Comparison of ENCODE assay signal across 11 cellular contexts in genomic region chr10:79525049-79525710, GRCh38. TPM values are rescaled to one million over a fixed set of nuclear protein-coding genes. Genes with fewer than 3 reads are reported as not detected.
DNase-seq lines count a peak whose midpoint lies in the region; ATAC-seq lines count a peak whose summit lies in the region.
"Not testable (repeated sequence)": the region's sequence is repeated elsewhere in the genome, so short reads cannot be mapped to it uniquely, and the experiment has no call there.
"Had no signal": no experiment of that assay in that cellular context is flagged by ENCODE, and none has a peak within 500 bp of the region (broad histone marks: within the 10 kb centered on the region; RNA-seq: fewer than 3 reads in every experiment).

No MANE protein-coding gene starts in this region.

- H3K9me3 Mint-ChIP-seq in activated CD8-positive, alpha-beta memory T cell treated with anti-CD3 and anti-CD28 coated beads, Interleukin-2, amount 10 ng/mL, durations not matched to agents 7 days and 5 days (ENCODE audit: low read depth), result not testable (repeated sequence)

- CTCF ChIA-PET in activated CD8-positive, alpha-beta memory T cell treated with anti-CD3 and anti-CD28 coated beads, Interleukin-2, amount 10 ng/mL, durations not matched to agents 7 days and 5 days (lab: Charles Lee), result not testable (repeated sequence)

- peak overlapping the region; percentile 66 for H3K27ac Mint-ChIP-seq in activated CD8-positive, alpha-beta memory T cell treated with anti-CD3 and anti-CD28 coated beads, Interleukin-2, amount 10 ng/mL, durations not matched to agents 7 days and 5 days

- H3K4me3 Mint-ChIP-seq in activated CD8-positive, alpha-beta memory T cell treated with anti-CD3 and anti-CD28 coated beads, Interleukin-2, amount 10 ng/mL, durations not matched to agents 7 days and 5 days, result not testable (repeated sequence)

- not testable (repeated sequence) for H3K27me3 Mint-ChIP-seq in activated CD8-positive, alpha-beta memory T cell treated with anti-CD3 and anti-CD28 coated beads, Interleukin-2, amount 10 ng/mL, durations not matched to agents 7 days and 5 days

- H3K36me3 Mint-ChIP-seq in activated CD8-positive, alpha-beta memory T cell treated with anti-CD3 and anti-CD28 coated beads, Interleukin-2, amount 10 ng/mL, durations not matched to agents 7 days and 5 days, result not testable (repeated sequence)

- ATAC-seq in GM18870 (IDR thresholded peaks at IDR 0.05; ENCODE audit: unreplicated experiment), result peak; percentile 84
- peak; percentile 93 for ATAC-seq in GM19452 (IDR thresholded peaks at IDR 0.05; ENCODE audit: unreplicated experiment)
- ATAC-seq in GM21619 (IDR thresholded peaks at IDR 0.05; ENCODE audit: unreplicated experiment), result peak; percentile 91
- peak; percentile 92 for ATAC-seq in HG02852 (IDR thresholded peaks at IDR 0.05; ENCODE audit: unreplicated experiment)
- peak; percentile 83 for ATAC-seq in HG03097 (IDR thresholded peaks at IDR 0.05; ENCODE audit: low FRiP score, unreplicated experiment)
- peak; percentile 85 for ATAC-seq in HG03469 (IDR thresholded peaks at IDR 0.05; ENCODE audit: unreplicated experiment)
- peak; percentile 73 for ATAC-seq in activated CD8-positive, alpha-beta memory T cell treated with anti-CD3 and anti-CD28 coated beads, Interleukin-2, amount 10 ng/mL, durations not matched to agents 7 days and 5 days

- DNase-seq in DMS 273 (lab: John Stamatoyannopoulos, UW; ENCODE audit: unreplicated experiment), result peak; percentile 26
- DNase-seq in activated CD8-positive, alpha-beta memory T cell treated with anti-CD3 and anti-CD28 coated beads, Interleukin-2, amount 10 ng/mL, durations not matched to agents 7 days and 5 days, result not testable (repeated sequence)

- H3K4me1 Mint-ChIP-seq in activated CD8-positive, alpha-beta memory T cell treated with anti-CD3 and anti-CD28 coated beads, Interleukin-2, amount 10 ng/mL, durations not matched to agents 7 days and 5 days, result peaks cover 11% of the 10 kb centered on the region

RNA-seq across cellular contexts. Expression of gene EIF5AL1, which starts 12.8 kb away (rescaled TPM):
- total RNA-seq in activated CD8-positive, alpha-beta memory T cell treated with anti-CD3 and anti-CD28 coated beads, Interleukin-2, amount 10 ng/mL, durations not matched to agents 7 days and 5 days, result 1 to 10 TPM; 1.1 to 1.8 TPM
- total RNA-seq: body of pancreas had no signal

RNA-seq across cellular contexts. Expression of gene SFTPA2, which starts 35.0 kb away (rescaled TPM):
- not detected for total RNA-seq in activated CD8-positive, alpha-beta memory T cell treated with anti-CD3 and anti-CD28 coated beads, Interleukin-2, amount 10 ng/mL, durations not matched to agents 7 days and 5 days
- total RNA-seq: lung microvascular endothelial cell, PC-9 had no signal
